1 cellular context compared by ENCODE assay signal in genomic region chr7:150388709-150389531, GRCh38.
TF ChIP-seq lines count a peak whose summit lies in the region.

No MANE protein-coding gene starts in this region.

TF ChIP-seq in HepG2, 621 proteins besides CTCF, POLR2A, EP300 and RAD21 (continued from another document and continues in another):
- peak; percentile 98 for TF ChIP-seq NFAT5 (CRISPR knock-in tag; IDR thresholded peaks at IDR 0.05)
- TF ChIP-seq ZNF720 (CRISPR knock-in tag; IDR thresholded peaks at IDR 0.05), result no peak
- TF ChIP-seq FOXA1 (IDR thresholded peaks at IDR 0.05), result no peak
- peak; percentile 62 for TF ChIP-seq FOXA1 (CRISPR knock-in tag; IDR thresholded peaks at IDR 0.05)
- TF ChIP-seq ZNF652 (CRISPR knock-in tag; IDR thresholded peaks at IDR 0.05; ENCODE audit: borderline replicate concordance, low read depth), result peak; percentile 58; the same call in 1 of the 2 replicates
- TF ChIP-seq ETV5 (CRISPR knock-in tag; IDR thresholded peaks at IDR 0.05; ENCODE audit: borderline replicate concordance), result peak; percentile 78
- TF ChIP-seq ATF6 (CRISPR knock-in tag; conservative IDR thresholded peaks at IDR 0.05), result peak; percentile 71; the same call in 1 of the 2 replicates
- no peak for TF ChIP-seq CEBPZ (IDR thresholded peaks at IDR 0.05; ENCODE audit: low read length)
- TF ChIP-seq ZNF142 (CRISPR knock-in tag; IDR thresholded peaks at IDR 0.05), result peak; percentile 74; the same call in 1 of the 2 replicates
- TF ChIP-seq ZNF616 (CRISPR knock-in tag; IDR thresholded peaks at IDR 0.05; ENCODE audit: low read depth), result 0 out of 2 replicates have a peak, but pooled peaks have one; percentile 63
- TF ChIP-seq KLF12 (CRISPR knock-in tag; IDR thresholded peaks at IDR 0.05; ENCODE audit: borderline replicate concordance), result peak; percentile 56; the same call in 1 of the 2 replicates
- no peak for TF ChIP-seq HNRNPUL1 (IDR thresholded peaks at IDR 0.05; ENCODE audit: low read depth, low read length)
- peak; percentile 51; the same call in 1 of the 2 replicates for TF ChIP-seq PAF1 (CRISPR knock-in tag; IDR thresholded peaks at IDR 0.05)
- TF ChIP-seq ZNF770 (CRISPR knock-in tag; IDR thresholded peaks at IDR 0.05), result peak; percentile 76
- peak; percentile 65 for TF ChIP-seq IRF9 (CRISPR knock-in tag; IDR thresholded peaks at IDR 0.05; ENCODE audit: borderline replicate concordance)
- TF ChIP-seq EHMT2 (IDR thresholded peaks at IDR 0.05; ENCODE audit: borderline replicate concordance, low read depth, low read length), result no peak
- TF ChIP-seq ZKSCAN8 (CRISPR knock-in tag; IDR thresholded peaks at IDR 0.05; ENCODE audit: borderline replicate concordance), result peak; percentile 81; the same call in 1 of the 2 replicates
- TF ChIP-seq YEATS4 (CRISPR knock-in tag; IDR thresholded peaks at IDR 0.05; ENCODE audit: borderline replicate concordance), result peak; percentile 92
- TF ChIP-seq ZNF607 (CRISPR knock-in tag; IDR thresholded peaks at IDR 0.05; ENCODE audit: borderline replicate concordance), result peak; percentile 90
- peak; percentile 91 for TF ChIP-seq TEAD3 (CRISPR knock-in tag; optimal IDR thresholded peaks at IDR 0.05; ENCODE audit: borderline replicate concordance)
- TF ChIP-seq ZMYM2 (CRISPR knock-in tag; IDR thresholded peaks at IDR 0.05), result no peak
- TF ChIP-seq FOXK2 (IDR thresholded peaks at IDR 0.05), result peak; percentile 42; the same call in 1 of the 2 replicates
- 0 out of 2 replicates have a peak, but pooled peaks have one; percentile 61 for TF ChIP-seq ZNF552 (CRISPR knock-in tag; IDR thresholded peaks at IDR 0.05; ENCODE audit: borderline replicate concordance)
- TF ChIP-seq ZNF10 (CRISPR knock-in tag; IDR thresholded peaks at IDR 0.05; ENCODE audit: borderline replicate concordance, low read depth), result no peak
- no peak for TF ChIP-seq SRSF4 (IDR thresholded peaks at IDR 0.05; ENCODE audit: low read depth, low read length, poor library complexity, severe bottlenecking)
- TF ChIP-seq DDIT3 (CRISPR knock-in tag; IDR thresholded peaks at IDR 0.05), result no peak
- TF ChIP-seq THYN1 (CRISPR knock-in tag; IDR thresholded peaks at IDR 0.05; ENCODE audit: borderline replicate concordance, low read depth), result no peak
- peak; percentile 78; the same call in 1 of the 2 replicates for TF ChIP-seq ZNF276 (CRISPR knock-in tag; IDR thresholded peaks at IDR 0.05; ENCODE audit: low read depth)
- peak; percentile 86 for TF ChIP-seq POGZ (CRISPR knock-in tag; IDR thresholded peaks at IDR 0.05)
- peak; percentile 79 for TF ChIP-seq MLX (CRISPR knock-in tag; IDR thresholded peaks at IDR 0.05)
